ENCODE assay signal across 8 cellular contexts in the genomic region with DNA sequence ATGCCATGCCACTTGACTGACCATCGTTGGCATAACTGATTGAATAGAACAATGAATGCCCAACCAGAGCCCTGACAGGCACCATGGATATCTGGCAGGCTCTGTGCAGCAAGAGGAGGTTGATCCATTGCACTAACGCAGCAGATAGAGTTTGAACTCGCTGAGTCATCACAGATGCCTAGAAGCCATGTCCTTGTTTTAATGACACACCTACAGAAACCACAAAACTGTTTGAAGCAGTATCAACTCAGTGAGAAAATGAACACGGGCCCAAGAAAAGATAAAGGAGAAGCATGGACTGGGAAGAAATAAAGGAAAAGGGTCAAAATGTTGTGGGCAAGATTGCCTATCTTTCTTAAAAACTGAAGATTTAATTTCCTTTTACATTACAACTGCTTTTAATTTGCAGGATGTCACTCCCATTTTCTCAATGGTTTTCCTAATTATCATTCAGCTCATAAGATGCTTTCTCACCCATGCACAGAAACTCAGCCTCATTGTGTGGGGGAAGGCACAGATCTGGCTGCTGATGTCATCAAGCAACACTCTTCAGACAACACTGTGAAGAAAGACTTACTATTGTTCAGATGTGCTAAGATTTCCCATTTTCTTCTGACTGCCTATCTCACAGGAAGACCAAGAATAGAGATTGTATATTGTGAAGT.
A peak's percentile ranks its signal among the peaks of the same experiment; 100 is the strongest.
DNase-seq lines count a peak whose midpoint lies in the region; ATAC-seq and TF ChIP-seq lines count a peak whose summit lies in the region.

No MANE protein-coding gene starts in this region.

- H3K9me3 ChIP-seq in testis = no peaks in the 10 kb centered on the region

- 69 to 71% methylated on average over 4 of the region's 4 CpGs for WGBS in testis, 2 donors
- 37 to 43% methylated on average over 4 of the region's 4 CpGs for WGBS in lower leg skin, 2 donors

- H3K4me3 ChIP-seq in fibroblast of pulmonary artery (replicated peaks; ENCODE audit: low read depth, low read length) (no peak overlapping the region), testis (no peak overlapping the region), lower leg skin (ENCODE audit: low read depth, poor library complexity, severe bottlenecking) (no peak overlapping the region)

- CTCF ChIA-PET in RWPE1 (lab: Yijun Ruan, JAX) = no interaction called here

- H3K27ac ChIP-seq in RWPE1 (peak overlapping the region; percentile 45), testis (no peak overlapping the region)

- DNase-seq in COLO829 (ENCODE audit: low spot score) (peak; percentile 40), RWPE1 (ENCODE audit: low spot score) (peak; percentile 83), fibroblast of pulmonary artery (ENCODE audit: low read depth) (peak; percentile 87), testis (peak; percentile 29), cortex of kidney (lab: John Stamatoyannopoulos, UW) (no peak), lower leg skin (ENCODE audit: low spot score in 2 of 2) (no peak)
- DNase-seq in activated CD8-positive, alpha-beta memory T cell treated with anti-CD3 and anti-CD28 coated beads, Interleukin-2, amount 50 U/mL, for 4 hours = no peak

- H3K27me3 ChIP-seq in testis = no peaks in the 10 kb centered on the region

- no peak for TF ChIP-seq POLR2A in testis (IDR thresholded peaks at IDR 0.05)
- no peak for TF ChIP-seq POLR2A in lower leg skin (IDR thresholded peaks at IDR 0.05)

- no peak for TF ChIP-seq CTCF in RWPE1 (conservative IDR thresholded peaks at IDR 0.05; ENCODE audit: low read depth)
- TF ChIP-seq CTCF in fibroblast of pulmonary artery (IDR thresholded peaks at IDR 0.05; ENCODE audit: low read length, missing control alignments) = no peak
- TF ChIP-seq CTCF in testis (IDR thresholded peaks at IDR 0.05) = no peak
- TF ChIP-seq CTCF in lower leg skin (IDR thresholded peaks at IDR 0.05) = no peak

- H3K4me1 ChIP-seq in testis = peaks cover 13% of the 10 kb centered on the region

- peak; percentile 42 for ATAC-seq in GM21390 (IDR thresholded peaks at IDR 0.05; ENCODE audit: unreplicated experiment)

- POLR2A ChIA-PET in RWPE1 (lab: Yijun Ruan, JAX; ENCODE audit: low non-redundant PET) = no interaction called here

- no peaks in the 10 kb centered on the region for H3K36me3 ChIP-seq in testis (ENCODE audit: low read depth, missing control alignments)

- intact Hi-C loops in testis (cut with DNase I; ENCODE audit: low total_unique reads) (no loop called here), lower leg skin (cut with DNase I; ENCODE audit: low total_unique reads) (no loop called here)

Comparison
In these comparisons a context has a peak if more than half of its experiments do, and no peak if none do; other contexts are left out.
1. DNase-seq: peak in COLO829 (single experiment), RWPE1 (single experiment), fibroblast of pulmonary artery (single experiment) and testis (single experiment); none in cortex of kidney (single experiment), activated CD8-positive, alpha-beta memory T cell treated with anti-CD3 and anti-CD28 coated beads, Interleukin-2, amount 50 U/mL, for 4 hours (single experiment) and lower leg skin (0 of 2).